Comparison of ENCODE assay signal across 12 cellular contexts in genomic region chrX:47595701-47596655, GRCh38. TPM values are rescaled to one million over a fixed set of nuclear protein-coding genes. Genes with fewer than 3 reads are reported as not detected.
A peak's percentile ranks its signal among the peaks of the same experiment; 100 is the strongest.
DNase-seq lines count a peak whose midpoint lies in the region; ATAC-seq and TF ChIP-seq lines count a peak whose summit lies in the region.
"Had no signal": no experiment of that assay in that cellular context is flagged by ENCODE, and none has a peak within 500 bp of the region (broad histone marks: within the 10 kb centered on the region; RNA-seq: fewer than 3 reads in every experiment).

No MANE protein-coding gene starts in this region.

- DNase-seq in activated CD8-positive, alpha-beta memory T cell treated with anti-CD3 and anti-CD28 coated beads for 24 hours: peak; percentile 33
- DNase-seq in activated CD8-positive, alpha-beta memory T cell treated with anti-CD3 and anti-CD28 coated beads, Interleukin-2, amount 50 U/mL, for 48 hours: no peak
- no peak for DNase-seq in T-helper 17 cell
- DNase-seq in fibroblast of peridontal ligament (ENCODE audit: extremely low read depth): peak; percentile 88
- DNase-seq in foreskin keratinocyte: no peak
- DNase-seq in NCI-H345 treated with DMSO at 0.1 percent for 48 hours (lab: John Stamatoyannopoulos, UW; ENCODE audit: unreplicated experiment): no peak
- DNase-seq: activated T-cell treated with anti-CD3 and anti-CD28 coated beads, Interleukin-2, amount 50 U/mL, for 4 hours; effector CD8-positive, alpha-beta T cell; NCI-H1694; stimulated activated CD4-positive, alpha-beta T cell treated with anti-CD3 and anti-CD28 coated beads, Interleukin-15, amount 100 ng/mL, for 24 hours had no signal

- H3K27me3 Mint-ChIP-seq in T-helper 17 cell: no peaks in the 10 kb centered on the region

- H3K4me1 ChIP-seq in parathyroid adenoma (no peaks in the 10 kb centered on the region), foreskin keratinocyte (peaks cover 5% of the 10 kb centered on the region)

- H3K27me3 ChIP-seq in parathyroid adenoma (ENCODE audit: control insufficient read depth, insufficient read depth, low read length): no peaks in the 10 kb centered on the region
- no peaks in the 10 kb centered on the region for H3K27me3 ChIP-seq in foreskin keratinocyte

- H3K27ac Mint-ChIP-seq in T-helper 17 cell: peak overlapping the region; percentile 19

- H3K4me3 Mint-ChIP-seq in T-helper 17 cell: peak overlapping the region; percentile 13
- H3K4me3 Mint-ChIP-seq: activated T-cell treated with anti-CD3 and anti-CD28 coated beads, Interleukin-2, amount 50 U/mL, for 4 hours had no signal

- H3K27ac ChIP-seq in parathyroid adenoma (peak overlapping the region; percentile 39), foreskin keratinocyte (no peak overlapping the region)

- no peak overlapping the region for H3K9ac ChIP-seq in parathyroid adenoma

- TF ChIP-seq CTCF in parathyroid adenoma (IDR thresholded peaks at IDR 0.05) (no peak), foreskin keratinocyte (conservative IDR thresholded peaks at IDR 0.05) (no peak)

- H3K36me3 Mint-ChIP-seq in T-helper 17 cell (ENCODE audit: low read depth): peaks cover 2% of the 10 kb centered on the region

- H2AFZ ChIP-seq in parathyroid adenoma: no peak overlapping the region

- peaks cover 5% of the 10 kb centered on the region for H3K4me1 Mint-ChIP-seq in T-helper 17 cell

- no peak overlapping the region for H3K4me3 ChIP-seq in parathyroid adenoma (ENCODE audit: low read depth, low read length)

- ATAC-seq in T-helper 17 cell (no peak), HG03175 (IDR thresholded peaks at IDR 0.05; ENCODE audit: unreplicated experiment) (no peak), foreskin keratinocyte (no peak)
- ATAC-seq: activated T-cell treated with anti-CD3 and anti-CD28 coated beads, Interleukin-2, amount 50 U/mL, for 4 hours had no signal

- no peak overlapping the region for H3K4me2 ChIP-seq in parathyroid adenoma (ENCODE audit: low read length)

- no peaks in the 10 kb centered on the region for H3K79me2 ChIP-seq in parathyroid adenoma

- H3K9me3 ChIP-seq in T-helper 17 cell (ENCODE audit: control insufficient read depth, low read length, poor library complexity, severe bottlenecking) (peaks cover 7% of the 10 kb centered on the region), parathyroid adenoma (ENCODE audit: control insufficient read depth, low read length) (no peaks in the 10 kb centered on the region)

- H3K36me3 ChIP-seq in parathyroid adenoma (ENCODE audit: control insufficient read depth, insufficient read depth, low read length): no peaks in the 10 kb centered on the region

RNA-seq across cellular contexts. Expression of gene TIMP1, which starts 13.7 kb away (rescaled TPM):
- total RNA-seq in T-helper 17 cell (100 to 1,000 TPM in 1 of 2 donors, 10 to 100 TPM in 1; 94.5 to 143 TPM), foreskin keratinocyte (158 and 163 TPM in 2 replicates)
- 231 and 234 TPM in 2 replicates for polyA plus RNA-seq in foreskin keratinocyte

RNA-seq across cellular contexts. Expression of gene SYN1, which starts 23.7 kb away (rescaled TPM):
- total RNA-seq in T-helper 17 cell: 1 to 10 TPM in 1 of 2 donors, under 1 TPM in 1; 0.52 to 1.1 TPM
- 0.71 TPM in 2 replicates for total RNA-seq in foreskin keratinocyte
- 1.9 and 2.9 TPM in 2 replicates for polyA plus RNA-seq in foreskin keratinocyte

RNA-seq across cellular contexts. Expression of gene CFP, which starts 33.8 kb away (rescaled TPM):
- total RNA-seq in T-helper 17 cell (10 to 100 TPM; 17.7 to 25.3 TPM), foreskin keratinocyte (0.11 and 0.20 TPM in 2 replicates)
- polyA plus RNA-seq in foreskin keratinocyte: 0.18 and 0.22 TPM in 2 replicates

RNA-seq across cellular contexts. Expression of gene ARAF, which starts 35.0 kb away (rescaled TPM):
- 100 to 1,000 TPM; 132 to 140 TPM for total RNA-seq in T-helper 17 cell
- total RNA-seq in foreskin keratinocyte: 39.1 and 40.6 TPM in 2 replicates
- 40.7 and 42.8 TPM in 2 replicates for polyA plus RNA-seq in foreskin keratinocyte

RNA-seq across cellular contexts. Expression of gene ELK1, which starts 54.4 kb away (rescaled TPM):
- total RNA-seq in T-helper 17 cell (10 to 100 TPM; 33.0 to 33.2 TPM), foreskin keratinocyte (20.4 and 21.9 TPM in 2 replicates)
- 17.8 and 20.3 TPM in 2 replicates for polyA plus RNA-seq in foreskin keratinocyte

Comparison
In these comparisons a context has a peak if more than half of its experiments do, and no peak if none do; other contexts are left out.
1. DNase-seq: peak in activated CD8-positive, alpha-beta memory T cell treated with anti-CD3 and anti-CD28 coated beads for 24 hours (single experiment) and fibroblast of peridontal ligament (single experiment); none in activated CD8-positive, alpha-beta memory T cell treated with anti-CD3 and anti-CD28 coated beads, Interleukin-2, amount 50 U/mL, for 48 hours (single experiment), T-helper 17 cell (0 of 3), foreskin keratinocyte (0 of 2) and NCI-H345 treated with DMSO at 0.1 percent for 48 hours (single experiment).
2. RNA of gene CFP, which starts 33.8 kb away (total RNA-seq): 17.7 to 25.3 TPM in T-helper 17 cell; 0.11 to 0.20 TPM in foreskin keratinocyte; every median in the first group is over 10 times any median in the second.